Comparison of ENCODE assay signal across 13 cellular contexts in the genomic region with DNA sequence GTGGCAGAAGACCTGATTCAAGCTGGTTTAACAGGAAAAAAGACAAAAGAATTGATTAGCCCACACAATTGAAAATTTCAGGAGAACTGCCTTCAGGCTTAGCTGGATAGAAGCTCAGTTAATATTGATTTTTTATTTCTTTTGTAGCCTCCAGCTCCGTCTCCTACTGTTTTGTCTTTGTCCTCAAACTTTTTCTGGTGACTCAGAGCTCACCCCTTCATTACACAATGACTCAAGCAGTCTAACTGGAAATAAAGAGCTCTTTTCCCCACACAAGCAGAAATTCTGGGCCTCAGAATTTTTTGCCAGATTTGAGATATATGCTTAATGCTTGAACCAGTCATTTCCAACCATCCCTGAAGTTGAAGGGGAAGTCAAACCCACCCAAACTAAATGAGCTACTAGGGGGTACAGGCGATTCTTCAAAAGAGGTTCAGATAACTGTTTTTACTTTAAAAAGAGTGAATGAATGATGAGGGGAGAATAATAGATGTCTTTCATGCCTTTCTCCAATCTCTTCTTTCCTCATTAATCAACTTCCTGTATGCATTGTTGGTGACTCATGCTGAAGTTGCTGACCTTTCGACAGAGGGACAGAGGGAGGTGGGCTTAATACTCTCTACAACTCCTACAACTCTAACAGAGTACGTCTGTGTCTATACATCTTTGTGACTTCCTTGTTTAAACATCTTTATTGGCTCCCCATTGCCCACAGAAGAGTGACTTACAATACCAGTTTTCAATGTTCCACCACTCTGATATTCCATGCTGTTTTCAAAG. TPM values are rescaled to one million over a fixed set of nuclear protein-coding genes. Genes with fewer than 3 reads are reported as not detected.
DNase-seq lines count a peak whose midpoint lies in the region; ATAC-seq and TF ChIP-seq lines count a peak whose summit lies in the region.
"Had no signal": no experiment of that assay in that cellular context is flagged by ENCODE, and none has a peak within 500 bp of the region (broad histone marks: within the 10 kb centered on the region; RNA-seq: fewer than 3 reads in every experiment).

No MANE protein-coding gene starts in this region.

- DNase-seq in ACHN = peak; percentile 18
- peak; percentile 86 for DNase-seq in HT-29 (ENCODE audit: low spot score)
- DNase-seq in astrocyte of the spinal cord (ENCODE audit: low read depth, low spot score) = peak; percentile 83
- DNase-seq in iris pigment epithelial cell (ENCODE audit: low read depth) = peak; percentile 86
- DNase-seq in effector CD8-positive, alpha-beta T cell (lab: John Stamatoyannopoulos, UW) = no peak
- DNase-seq in aorta = no peak
- DNase-seq: effector memory CD8-positive, alpha-beta T cell; KG1; spleen; uterus had no signal

- no peak overlapping the region for H3K27ac ChIP-seq in aorta (ENCODE audit: low read depth in 1 of 2, low read length in 2 of 2)
- H3K27ac ChIP-seq: BLaER1, spleen, uterus had no signal

- H3K27me3 ChIP-seq in aorta (ENCODE audit: control insufficient read depth in 1 of 2, insufficient read depth in 2 of 2, low read length in 1 of 2) = no peaks in the 10 kb centered on the region
- H3K27me3 ChIP-seq: BLaER1, uterus had no signal

- in situ Hi-C loops in ACHN (cut with HindIII; ENCODE audit: low pct_ligation_motif_present, low pct_unique_long_range_greater_than_20kb, low sequenced_read_pairs) (no loop called here), astrocyte of the spinal cord (cut with HindIII; ENCODE audit: low sequenced_read_pairs) (no loop called here)

- intact Hi-C loops in aorta (cut with DNase I) = no loop called here

- ATAC-seq in GM18867 (IDR thresholded peaks at IDR 0.05; ENCODE audit: unreplicated experiment) (no peak), aorta (ENCODE audit: low FRiP score) (no peak), HG02623 (IDR thresholded peaks at IDR 0.05; ENCODE audit: unreplicated experiment) (no peak)
- ATAC-seq: effector memory CD8-positive, alpha-beta T cell had no signal

- H3K4me3 ChIP-seq in astrocyte of the spinal cord (ENCODE audit: low read depth, low read length) (no peak overlapping the region), aorta (ENCODE audit: low read length in 2 of 2) (no peak overlapping the region)
- H3K4me3 ChIP-seq: BLaER1, spleen, uterus had no signal

- no peak for TF ChIP-seq CTCF in astrocyte of the spinal cord (IDR thresholded peaks at IDR 0.05; ENCODE audit: low read depth, low read length)

- H3K4me1 ChIP-seq in aorta (ENCODE audit: control insufficient read depth in 1 of 2, insufficient read depth in 2 of 2, low read length in 2 of 2) = no peaks in the 10 kb centered on the region
- H3K4me1 ChIP-seq: spleen, uterus had no signal

- WGBS in aorta, 2 donors = 56 to 65% methylated on average over 4 of the region's 4 CpGs

- peaks cover 3% of the 10 kb centered on the region for H3K9me3 ChIP-seq in aorta (ENCODE audit: control insufficient read depth, low read length)
- H3K9me3 ChIP-seq: uterus had no signal

- no peaks in the 10 kb centered on the region for H3K36me3 ChIP-seq in aorta (ENCODE audit: control insufficient read depth in 1 of 2, insufficient read depth in 2 of 2, low read length in 1 of 2)
- H3K36me3 ChIP-seq: BLaER1, spleen, uterus had no signal

RNA-seq across cellular contexts. Expression of a gene that starts 6.2 kb away (rescaled TPM):
- 28.2 and 38.7 TPM in 2 replicates for total RNA-seq in HT-29 (2014; rRNA removed; shearing (Covaris generic))
- 10 to 100 TPM; 13.4 to 15.6 TPM for total RNA-seq in aorta
- polyA plus RNA-seq in aorta = 10 to 100 TPM in 1 of 2 donors, 1 to 10 TPM in 1; 5.9 to 24.0 TPM

Comparison
In these comparisons a context has a peak if more than half of its experiments do, and no peak if none do; other contexts are left out.
1. DNase-seq: peak in ACHN (single experiment), HT-29 (single experiment), astrocyte of the spinal cord (single experiment) and iris pigment epithelial cell (single experiment); none in effector CD8-positive, alpha-beta T cell (single experiment) and aorta (0 of 2).